ENCODE assay signal across 9 cellular contexts in the genomic region with DNA sequence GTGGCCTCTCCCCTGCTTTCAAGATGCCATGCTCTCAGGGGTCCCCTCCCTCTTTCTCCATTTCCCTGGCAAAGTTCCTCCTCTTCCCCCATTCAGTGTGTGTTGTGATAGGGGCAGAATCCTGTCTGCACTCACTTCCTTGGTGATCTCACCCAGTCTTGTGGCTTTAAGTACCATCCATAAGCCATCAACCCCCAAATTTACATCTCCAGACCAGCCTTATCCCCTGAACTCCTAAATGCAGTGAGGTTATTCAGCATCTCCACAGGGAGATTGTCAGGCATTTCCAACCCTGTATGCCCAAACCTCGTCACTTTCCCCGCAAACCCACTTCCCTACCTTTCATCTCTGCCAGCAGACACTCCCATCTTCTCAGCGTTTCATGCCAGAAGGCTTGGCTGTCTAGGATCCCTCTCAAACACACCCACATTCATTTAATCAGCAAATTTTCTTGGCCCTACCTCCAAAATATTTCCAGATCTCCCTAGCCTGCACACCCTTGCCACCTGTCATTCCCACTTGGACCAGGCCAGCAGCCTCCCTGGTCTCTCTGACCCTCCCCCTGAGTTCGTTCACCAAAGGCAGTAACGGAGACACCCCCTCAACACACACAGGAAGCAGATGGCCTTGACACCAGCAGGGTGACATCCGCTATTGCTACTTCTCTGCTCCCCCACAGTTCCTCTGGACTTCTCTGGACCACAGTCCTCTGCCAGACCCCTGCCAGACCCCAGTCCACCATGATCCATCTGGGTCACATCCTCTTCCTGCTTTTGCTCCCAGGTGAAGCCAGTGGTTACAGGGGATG. TPM values are rescaled to one million over a fixed set of nuclear protein-coding genes. Genes with fewer than 3 reads are reported as not detected.
DNase-seq lines count a peak whose midpoint lies in the region; TF ChIP-seq lines count a peak whose summit lies in the region.
"Had no signal": no experiment of that assay in that cellular context is flagged by ENCODE, and none has a peak within 500 bp of the region (broad histone marks: within the 10 kb centered on the region; RNA-seq: fewer than 3 reads in every experiment).

A gene with protein sequence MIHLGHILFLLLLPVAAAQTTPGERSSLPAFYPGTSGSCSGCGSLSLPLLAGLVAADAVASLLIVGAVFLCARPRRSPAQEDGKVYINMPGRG (plus strand): TSS at position 676 of the 808 bp plus-strand sequence. CDS start 65 bp downstream, at position 741.

- peak within 1 kb of the TSS; percentile 78 for H2AFZ ChIP-seq in neural progenitor cell (replicated peaks)

- no peak within 1 kb of the TSS for H3K27ac ChIP-seq in neural progenitor cell

- peaks cover 31% of the 10 kb centered on the region for H3K4me1 Mint-ChIP-seq in neural progenitor cell

- H3K79me2 ChIP-seq in neural progenitor cell (ENCODE audit: low read depth), result peaks cover 4% of the 10 kb centered on the region

- no peaks in the 10 kb centered on the region for H3K9me3 Mint-ChIP-seq in neural progenitor cell

- H3K4me3 Mint-ChIP-seq in neural progenitor cell, result peak within 1 kb of the TSS; percentile 96

- peaks cover 13% of the 10 kb centered on the region for H3F3A ChIP-seq in neural progenitor cell (ENCODE audit: low read depth)

- no peaks in the 10 kb centered on the region for H3K9me3 ChIP-seq in neural progenitor cell (ENCODE audit: low read depth)

- no peaks in the 10 kb centered on the region for H4K20me1 ChIP-seq in neural progenitor cell (ENCODE audit: low read depth)

- H3K36me3 Mint-ChIP-seq in neural progenitor cell, result no peaks in the 10 kb centered on the region

- H3K4me1 ChIP-seq in neural progenitor cell, result no peaks in the 10 kb centered on the region

- DNase-seq in Ammon's horn (ENCODE audit: low spot score) (peak; percentile 57), GM20000 (ENCODE audit: low spot score) (peak; percentile 60), T-helper 9 cell (peak; percentile 46), neural progenitor cell (ENCODE audit: low spot score) (no peak), NCI-H446 (lab: John Stamatoyannopoulos, UW) (no peak), AG08396 (ENCODE audit: low spot score) (no peak), pons (ENCODE audit: low spot score) (no peak)
- peak; percentile 39 for DNase-seq in effector CD8-positive, alpha-beta T cell (lab: John Stamatoyannopoulos, UW)

- H3K4me3 ChIP-seq in neural progenitor cell, result peak within 1 kb of the TSS; percentile 37

- TF ChIP-seq CTCF in GM20000 (IDR thresholded peaks at IDR 0.05; ENCODE audit: extremely low read depth, missing control alignments) (no peak), neural progenitor cell (IDR thresholded peaks at IDR 0.05) (no peak)

- H3K27me3 ChIP-seq in neural progenitor cell, result peaks cover 33% of the 10 kb centered on the region

- H3K36me3 ChIP-seq in neural progenitor cell, result no peaks in the 10 kb centered on the region

- peaks cover 16% of the 10 kb centered on the region for H3K27me3 Mint-ChIP-seq in neural progenitor cell (ENCODE audit: insufficient read depth, low read depth)

- H3K9ac ChIP-seq in neural progenitor cell, result no peak within 1 kb of the TSS

- H3K4me2 ChIP-seq in neural progenitor cell, result peak within 1 kb of the TSS; percentile 68

- peak within 1 kb of the TSS; percentile 69 for H3K27ac Mint-ChIP-seq in neural progenitor cell

RNA-seq across cellular contexts. Expression of the gene that starts here (rescaled TPM):
- total RNA-seq in neural progenitor cell (ENCODE audit: low replicate concordance), result not detected in 2 replicates
- total RNA-seq: NCI-H460 had no signal

Comparison
In these comparisons a context has a peak if more than half of its experiments do, and no peak if none do; other contexts are left out.
1. DNase-seq: peak in Ammon's horn (single experiment), GM20000 (single experiment), T-helper 9 cell (single experiment) and effector CD8-positive, alpha-beta T cell (single experiment); none in neural progenitor cell (single experiment), NCI-H446 (0 of 2), AG08396 (single experiment) and pons (single experiment).